ENCODE assay signal across 8 cellular contexts in genomic region chr7:66506703-66507102, GRCh38.
DNase-seq lines count a peak whose midpoint lies in the region; ATAC-seq and TF ChIP-seq lines count a peak whose summit lies in the region.
"Not testable (repeated sequence)": the region's sequence is repeated elsewhere in the genome, so short reads cannot be mapped to it uniquely, and the experiment has no call there.

No MANE protein-coding gene starts in this region.

- not testable (repeated sequence) for H4K8ac ChIP-seq in mesenchymal stem cell (ENCODE audit: low read length)

- H2AFZ ChIP-seq in fibroblast of lung (ENCODE audit: low read length); mesenchymal stem cell (ENCODE audit: low read depth, low read length): not testable (repeated sequence)

- H3K4me1 ChIP-seq in adipocyte (ENCODE audit: control insufficient read depth, insufficient read depth, low read length); fibroblast of lung (ENCODE audit: control insufficient read depth, extremely low read depth, insufficient read depth, low read length); mesenchymal stem cell (ENCODE audit: control insufficient read depth, insufficient read depth, low read depth, low read length): not testable (repeated sequence)

- not testable (repeated sequence) for H3K9ac ChIP-seq in adipocyte (ENCODE audit: low read length); fibroblast of lung (ENCODE audit: insufficient read depth, low read length)
- peak overlapping the region; percentile 51 for H3K9ac ChIP-seq in mesenchymal stem cell (ENCODE audit: low read length)

- peak overlapping the region; percentile 20 for H3K4me3 Mint-ChIP-seq in CD4-positive, alpha-beta T cell
- H3K4me3 Mint-ChIP-seq in activated B cell treated with CpG ODN at 0.5 μM for 24 hours: peak overlapping the region; percentile 46
- H3K4me3 Mint-ChIP-seq in activated T-helper 1 cell treated with anti-CD3 and anti-CD28 coated beads, Interleukin-12 subunit alpha, Interleukin-12 subunit beta, Interleukin-2, Interleukin-4 antibody, amounts not matched to agents 30 ng/mL and 10 ng/mL and 1 ng/mL, durations not matched to agents 14 hours and 24 hours and 36 hours: peak overlapping the region; percentile 33
- peak overlapping the region; percentile 68 for H3K4me3 Mint-ChIP-seq in stimulated activated effector memory CD8-positive, alpha-beta T cell treated with anti-CD3 and anti-CD28 coated beads, Interleukin-12 subunit alpha, Interleukin-12 subunit beta, amount 100 ng/mL, for 72 hours

- not testable (repeated sequence) for H3K4me1 Mint-ChIP-seq in CD4-positive, alpha-beta T cell (ENCODE audit: low read depth); activated B cell treated with CpG ODN at 0.5 μM for 24 hours; activated T-helper 1 cell treated with anti-CD3 and anti-CD28 coated beads, Interleukin-12 subunit alpha, Interleukin-12 subunit beta, Interleukin-2, Interleukin-4 antibody, amounts not matched to agents 30 ng/mL and 10 ng/mL and 1 ng/mL, durations not matched to agents 14 hours and 24 hours and 36 hours (ENCODE audit: low read depth); stimulated activated effector memory CD8-positive, alpha-beta T cell treated with anti-CD3 and anti-CD28 coated beads, Interleukin-12 subunit alpha, Interleukin-12 subunit beta, amount 100 ng/mL, for 72 hours

- not testable (repeated sequence) for ATAC-seq in CD4-positive, alpha-beta T cell (ENCODE audit: poor library complexity); activated B cell treated with CpG ODN at 0.5 μM for 24 hours (ENCODE audit: low read depth)
- peak; percentile 49 for ATAC-seq in stimulated activated effector memory CD8-positive, alpha-beta T cell treated with anti-CD3 and anti-CD28 coated beads, Interleukin-12 subunit alpha, Interleukin-12 subunit beta, amount 100 ng/mL, for 72 hours

- not testable (repeated sequence) for H3K23ac ChIP-seq in mesenchymal stem cell (ENCODE audit: low read length in 2 of 2)

- H3K9me3 ChIP-seq in CD4-positive, alpha-beta T cell (ENCODE audit: control insufficient read depth, low read length); adipocyte (ENCODE audit: control insufficient read depth, low read length); fibroblast of lung (ENCODE audit: control insufficient read depth, insufficient read depth, low read depth, low read length); mesenchymal stem cell (ENCODE audit: control insufficient read depth, low read length): not testable (repeated sequence)

- not testable (repeated sequence) for H3K79me1 ChIP-seq in mesenchymal stem cell (replicated peaks; ENCODE audit: low read length, poor library complexity, severe bottlenecking)

- H3K27me3 Mint-ChIP-seq in CD4-positive, alpha-beta T cell: not testable (repeated sequence)
- peaks cover 24% of the 10 kb centered on the region for H3K27me3 Mint-ChIP-seq in activated B cell treated with CpG ODN at 0.5 μM for 24 hours
- peaks cover 23% of the 10 kb centered on the region for H3K27me3 Mint-ChIP-seq in activated T-helper 1 cell treated with anti-CD3 and anti-CD28 coated beads, Interleukin-12 subunit alpha, Interleukin-12 subunit beta, Interleukin-2, Interleukin-4 antibody, amounts not matched to agents 30 ng/mL and 10 ng/mL and 1 ng/mL, durations not matched to agents 14 hours and 24 hours and 36 hours (ENCODE audit: insufficient read depth)

- H3K36me3 Mint-ChIP-seq in CD4-positive, alpha-beta T cell (ENCODE audit: low read depth); activated B cell treated with CpG ODN at 0.5 μM for 24 hours (ENCODE audit: low read depth); activated T-helper 1 cell treated with anti-CD3 and anti-CD28 coated beads, Interleukin-12 subunit alpha, Interleukin-12 subunit beta, Interleukin-2, Interleukin-4 antibody, amounts not matched to agents 30 ng/mL and 10 ng/mL and 1 ng/mL, durations not matched to agents 14 hours and 24 hours and 36 hours (ENCODE audit: low read depth); stimulated activated effector memory CD8-positive, alpha-beta T cell treated with anti-CD3 and anti-CD28 coated beads, Interleukin-12 subunit alpha, Interleukin-12 subunit beta, amount 100 ng/mL, for 72 hours: not testable (repeated sequence)

- DNase-seq in CD4-positive, alpha-beta T cell; activated B cell treated with CpG ODN at 0.5 μM for 24 hours; activated T-helper 1 cell treated with anti-CD3 and anti-CD28 coated beads, Interleukin-12 subunit alpha, Interleukin-12 subunit beta, Interleukin-2, Interleukin-4 antibody, amounts not matched to agents 30 ng/mL and 10 ng/mL and 1 ng/mL, durations not matched to agents 14 hours and 24 hours and 36 hours (ENCODE audit: low spot score); adipocyte (ENCODE audit: low read depth); mesenchymal stem cell; stimulated activated effector memory CD8-positive, alpha-beta T cell treated with anti-CD3 and anti-CD28 coated beads, Interleukin-12 subunit alpha, Interleukin-12 subunit beta, amount 100 ng/mL, for 72 hours (ENCODE audit: low spot score in 2 of 2): not testable (repeated sequence)
- DNase-seq in LHCN-M2 (ENCODE audit: low read depth) (peak; percentile 30), fibroblast of lung (ENCODE audit: low read depth in 2 of 2) (peak; percentile 10 to 11)

- not testable (repeated sequence) for H3K4me2 ChIP-seq in fibroblast of lung (ENCODE audit: extremely low read depth, insufficient read depth, low read length); mesenchymal stem cell (ENCODE audit: low read length, poor library complexity, severe bottlenecking)

- H3K4me3 ChIP-seq in adipocyte (ENCODE audit: low read length): peak overlapping the region; percentile 61
- H3K4me3 ChIP-seq in fibroblast of lung (replicated peaks in 1 of 4; ENCODE audit: control extremely low read depth in 1 of 4, insufficient read depth in 1 of 4, low read depth in 3 of 4, low read length in 4 of 4): not testable (repeated sequence)
- H3K4me3 ChIP-seq in mesenchymal stem cell (ENCODE audit: insufficient read depth in 1 of 2, low read depth in 1 of 2, low read length in 2 of 2): peak overlapping the region in 1 of 2 experiments; percentile 64

- intact Hi-C loops in CD4-positive, alpha-beta T cell (cut with DNase I, micrococcal nuclease); activated B cell treated with CpG ODN at 0.5 μM for 24 hours (cut with micrococcal nuclease); activated T-helper 1 cell treated with anti-CD3 and anti-CD28 coated beads, Interleukin-12 subunit alpha, Interleukin-12 subunit beta, Interleukin-2, Interleukin-4 antibody, amounts not matched to agents 30 ng/mL and 10 ng/mL and 1 ng/mL, durations not matched to agents 14 hours and 24 hours and 36 hours (cut with micrococcal nuclease): not testable (repeated sequence)

- not testable (repeated sequence) for H4K20me1 ChIP-seq in fibroblast of lung (ENCODE audit: control insufficient read depth, extremely low read depth, insufficient read depth, low read length)

- not testable (repeated sequence) for H3K27ac ChIP-seq in CD4-positive, alpha-beta T cell (ENCODE audit: low read depth, low read length); fibroblast of lung (ENCODE audit: insufficient read depth, low read length); mesenchymal stem cell (ENCODE audit: low read length, poor library complexity, severe bottlenecking)

- POLR2A ChIA-PET in CD4-positive, alpha-beta T cell (lab: Charles Lee): interaction anchor here (2.1 kb wide), 1 partner anchor 13 kb away, joined by 25 read pairs; no protein-coding TSS in a partner anchor
- POLR2A ChIA-PET in activated B cell treated with CpG ODN at 0.5 μM for 24 hours (lab: Charles Lee): not testable (repeated sequence)

- peaks cover 21% of the 10 kb centered on the region for H3K27me3 ChIP-seq in CD4-positive, alpha-beta T cell (ENCODE audit: control insufficient read depth, insufficient read depth, low read length)
- H3K27me3 ChIP-seq in adipocyte (replicated peaks; ENCODE audit: control insufficient read depth, insufficient read depth, low read length); fibroblast of lung (ENCODE audit: control insufficient read depth, insufficient read depth, low read length); mesenchymal stem cell (ENCODE audit: control insufficient read depth in 1 of 2, insufficient read depth in 1 of 2, low read length in 2 of 2): not testable (repeated sequence)

- H3K36me3 ChIP-seq in adipocyte (ENCODE audit: control insufficient read depth, insufficient read depth, low read length, severe bottlenecking); fibroblast of lung (ENCODE audit: control insufficient read depth, insufficient read depth, low read length); mesenchymal stem cell (ENCODE audit: control insufficient read depth in 1 of 2, insufficient read depth in 2 of 2, low read depth in 1 of 2, low read length in 2 of 2): not testable (repeated sequence)

- not testable (repeated sequence) for H2BK120ac ChIP-seq in mesenchymal stem cell (ENCODE audit: low read depth, low read length)

- H3K9me3 Mint-ChIP-seq in CD4-positive, alpha-beta T cell; activated B cell treated with CpG ODN at 0.5 μM for 24 hours; activated T-helper 1 cell treated with anti-CD3 and anti-CD28 coated beads, Interleukin-12 subunit alpha, Interleukin-12 subunit beta, Interleukin-2, Interleukin-4 antibody, amounts not matched to agents 30 ng/mL and 10 ng/mL and 1 ng/mL, durations not matched to agents 14 hours and 24 hours and 36 hours; stimulated activated effector memory CD8-positive, alpha-beta T cell treated with anti-CD3 and anti-CD28 coated beads, Interleukin-12 subunit alpha, Interleukin-12 subunit beta, amount 100 ng/mL, for 72 hours: not testable (repeated sequence)

- peak overlapping the region; percentile 30 for H3K27ac Mint-ChIP-seq in CD4-positive, alpha-beta T cell
- not testable (repeated sequence) for H3K27ac Mint-ChIP-seq in activated B cell treated with CpG ODN at 0.5 μM for 24 hours; activated T-helper 1 cell treated with anti-CD3 and anti-CD28 coated beads, Interleukin-12 subunit alpha, Interleukin-12 subunit beta, Interleukin-2, Interleukin-4 antibody, amounts not matched to agents 30 ng/mL and 10 ng/mL and 1 ng/mL, durations not matched to agents 14 hours and 24 hours and 36 hours
- H3K27ac Mint-ChIP-seq in stimulated activated effector memory CD8-positive, alpha-beta T cell treated with anti-CD3 and anti-CD28 coated beads, Interleukin-12 subunit alpha, Interleukin-12 subunit beta, amount 100 ng/mL, for 72 hours: peak overlapping the region; percentile 63

- not testable (repeated sequence) for TF ChIP-seq CTCF in CD4-positive, alpha-beta T cell (IDR thresholded peaks at IDR 0.05); activated B cell treated with CpG ODN at 0.5 μM for 24 hours (IDR thresholded peaks at IDR 0.05); fibroblast of lung (conservative IDR thresholded peaks at IDR 0.05 in 1 of 2, IDR thresholded peaks at IDR 0.05 in 1 of 2; ENCODE audit: low read depth in 1 of 2, low read length in 2 of 2)

- H3K79me2 ChIP-seq in fibroblast of lung (ENCODE audit: control insufficient read depth, insufficient read depth, low read length): not testable (repeated sequence)

- H2BK15ac ChIP-seq in mesenchymal stem cell (ENCODE audit: low read depth, poor library complexity, severe bottlenecking): not testable (repeated sequence)

- CTCF ChIA-PET in CD4-positive, alpha-beta T cell (lab: Charles Lee): not testable (repeated sequence)
- CTCF ChIA-PET in activated B cell treated with CpG ODN at 0.5 μM for 24 hours (lab: Charles Lee): interaction anchor here (1.1 kb wide), 1 partner anchor 13 kb away, joined by 3 read pairs; no protein-coding TSS in a partner anchor

- 87% methylated on average over 10 of the region's 10 CpGs for WGBS in mesenchymal stem cell

- H3K18ac ChIP-seq in mesenchymal stem cell (ENCODE audit: low read depth in 1 of 2, low read length in 2 of 2): not testable (repeated sequence)

- not testable (repeated sequence) for H3K4ac ChIP-seq in mesenchymal stem cell (ENCODE audit: low read depth in 1 of 2, low read length in 2 of 2)

- not testable (repeated sequence) for H2BK12ac ChIP-seq in mesenchymal stem cell (ENCODE audit: low read length in 2 of 2)

- not testable (repeated sequence) for H4K91ac ChIP-seq in mesenchymal stem cell (ENCODE audit: low read length)

- not testable (repeated sequence) for H2BK5ac ChIP-seq in mesenchymal stem cell (ENCODE audit: low read depth, low read length, poor library complexity, severe bottlenecking)

- H2AK5ac ChIP-seq in mesenchymal stem cell (ENCODE audit: low read length, severe bottlenecking): not testable (repeated sequence)

- H3K14ac ChIP-seq in mesenchymal stem cell (ENCODE audit: low read length in 2 of 2): not testable (repeated sequence)
